ENCODE assay signal across 34 cellular contexts in genomic region chr10:117239031-117239430, GRCh38. TPM values are rescaled to one million over a fixed set of nuclear protein-coding genes. Genes with fewer than 3 reads are reported as not detected.
"Had no signal": no experiment of that assay in that cellular context is flagged by ENCODE, and none has a peak within 500 bp of the region (broad histone marks: within the 10 kb centered on the region; RNA-seq: fewer than 3 reads in every experiment).

No MANE protein-coding gene starts in this region.

- H3K9me3 ChIP-seq: adrenal gland, body of pancreas, esophagus squamous epithelium, gastroesophageal sphincter had no signal

- H3K27ac Mint-ChIP-seq: activated CD4-positive, alpha-beta memory T cell treated with anti-CD3 and anti-CD28 coated beads for 36 hours; activated CD4-positive, alpha-beta T cell treated with anti-CD3 and anti-CD28 coated beads for 36 hours; activated CD4-positive, alpha-beta T cell treated with anti-CD3 and anti-CD28 coated beads, Interleukin-2, amount 10 ng/mL, durations not matched to agents 24 days and 14 days; activated naive CD4-positive, alpha-beta T cell treated with anti-CD3 and anti-CD28 coated beads for 36 hours; activated naive CD4-positive, alpha-beta T cell treated with anti-CD3 and anti-CD28 coated beads, Interleukin-2, amount 50 U/mL, for 24 hours; activated naive CD8-positive, alpha-beta T cell treated with anti-CD3 and anti-CD28 coated beads for 36 hours; activated naive CD8-positive, alpha-beta T cell treated with anti-CD3 and anti-CD28 coated beads, Interleukin-2, amount 50 U/mL, for 24 hours; activated T-cell treated with anti-CD3 and anti-CD28 coated beads, Interleukin-2, amount 50 U/mL, for 24 hours; activated T-cell treated with anti-CD3 and anti-CD28 coated beads, Interleukin-2, amount 50 U/mL, for 72 hours; effector memory CD8-positive, alpha-beta T cell had no signal

- H3K36me3 ChIP-seq: adrenal gland, esophagus squamous epithelium, gastroesophageal sphincter, heart right ventricle had no signal

- H3K4me3 ChIP-seq: adrenal gland, body of pancreas, coronary artery, esophagus squamous epithelium, gastroesophageal sphincter, heart right ventricle had no signal

- DNase-seq: activated CD4-positive, alpha-beta memory T cell treated with anti-CD3 and anti-CD28 coated beads for 36 hours; activated CD4-positive, alpha-beta T cell treated with anti-CD3 and anti-CD28 coated beads for 36 hours; activated CD4-positive, alpha-beta T cell treated with anti-CD3 and anti-CD28 coated beads, Interleukin-2, amount 10 ng/mL, durations not matched to agents 24 days and 14 days; activated CD4-positive, CD25-positive, alpha-beta regulatory T cell; activated CD4-positive, CD25-positive, alpha-beta regulatory T cell treated with anti-CD3 and anti-CD28 coated beads, Interleukin-2, amount 50 U/mL, for 72 hours; activated CD8-positive, alpha-beta memory T cell treated with anti-CD3 and anti-CD28 coated beads, Interleukin-2, amount 50 U/mL, for 48 hours; activated naive CD4-positive, alpha-beta T cell treated with anti-CD3 and anti-CD28 coated beads for 36 hours; activated naive CD8-positive, alpha-beta T cell treated with anti-CD3 and anti-CD28 coated beads for 36 hours; activated naive CD8-positive, alpha-beta T cell treated with anti-CD3 and anti-CD28 coated beads, Interleukin-2, amount 50 U/mL, for 24 hours; activated T-cell treated with anti-CD3 and anti-CD28 coated beads for 4 hours; activated T-cell treated with anti-CD3 and anti-CD28 coated beads, Interleukin-2, amount 50 U/mL, for 24 hours; activated T-cell treated with anti-CD3 and anti-CD28 coated beads, Interleukin-2, amount 50 U/mL, for 72 hours; adrenal gland; amygdala; body of pancreas; central memory CD4-positive, alpha-beta T cell; cerebellar nuclear complex; dermis blood vessel endothelial cell; effector CD4-positive, alpha-beta T cell; effector memory CD8-positive, alpha-beta T cell; esophagus squamous epithelium; foreskin melanocyte; heart right ventricle; T-helper 2 cell had no signal

- H3K27ac ChIP-seq: adrenal gland, body of pancreas, coronary artery, epithelial cell of prostate, esophagus squamous epithelium, gastroesophageal sphincter, heart right ventricle had no signal

- H3K4me3 Mint-ChIP-seq: activated CD4-positive, alpha-beta memory T cell treated with anti-CD3 and anti-CD28 coated beads for 36 hours; activated CD4-positive, alpha-beta T cell treated with anti-CD3 and anti-CD28 coated beads for 36 hours; activated CD4-positive, alpha-beta T cell treated with anti-CD3 and anti-CD28 coated beads, Interleukin-2, amount 10 ng/mL, durations not matched to agents 24 days and 14 days; activated naive CD4-positive, alpha-beta T cell treated with anti-CD3 and anti-CD28 coated beads for 36 hours; activated naive CD4-positive, alpha-beta T cell treated with anti-CD3 and anti-CD28 coated beads, Interleukin-2, amount 50 U/mL, for 24 hours; activated naive CD8-positive, alpha-beta T cell treated with anti-CD3 and anti-CD28 coated beads for 36 hours; activated naive CD8-positive, alpha-beta T cell treated with anti-CD3 and anti-CD28 coated beads, Interleukin-2, amount 50 U/mL, for 24 hours; activated T-cell treated with anti-CD3 and anti-CD28 coated beads, Interleukin-2, amount 50 U/mL, for 24 hours; activated T-cell treated with anti-CD3 and anti-CD28 coated beads, Interleukin-2, amount 50 U/mL, for 72 hours; effector memory CD8-positive, alpha-beta T cell had no signal

- H3K36me3 Mint-ChIP-seq: activated CD4-positive, alpha-beta memory T cell treated with anti-CD3 and anti-CD28 coated beads for 36 hours; activated naive CD4-positive, alpha-beta T cell treated with anti-CD3 and anti-CD28 coated beads, Interleukin-2, amount 50 U/mL, for 24 hours; activated naive CD8-positive, alpha-beta T cell treated with anti-CD3 and anti-CD28 coated beads for 36 hours had no signal

- H3K9me3 Mint-ChIP-seq: activated CD4-positive, alpha-beta memory T cell treated with anti-CD3 and anti-CD28 coated beads for 36 hours; activated CD4-positive, alpha-beta T cell treated with anti-CD3 and anti-CD28 coated beads, Interleukin-2, amount 10 ng/mL, durations not matched to agents 24 days and 14 days; activated naive CD4-positive, alpha-beta T cell treated with anti-CD3 and anti-CD28 coated beads, Interleukin-2, amount 50 U/mL, for 24 hours; activated naive CD8-positive, alpha-beta T cell treated with anti-CD3 and anti-CD28 coated beads for 36 hours; activated naive CD8-positive, alpha-beta T cell treated with anti-CD3 and anti-CD28 coated beads, Interleukin-2, amount 50 U/mL, for 24 hours; activated T-cell treated with anti-CD3 and anti-CD28 coated beads, Interleukin-2, amount 50 U/mL, for 24 hours; activated T-cell treated with anti-CD3 and anti-CD28 coated beads, Interleukin-2, amount 50 U/mL, for 72 hours; effector memory CD8-positive, alpha-beta T cell had no signal

- H3K4me1 Mint-ChIP-seq: activated CD4-positive, alpha-beta T cell treated with anti-CD3 and anti-CD28 coated beads, Interleukin-2, amount 10 ng/mL, durations not matched to agents 24 days and 14 days had no signal

RNA-seq across cellular contexts. Expression of gene SLC18A2, which starts 1.9 kb away (rescaled TPM):
- total RNA-seq: activated CD4-positive, alpha-beta memory T cell treated with anti-CD3 and anti-CD28 coated beads for 36 hours; activated CD4-positive, alpha-beta T cell treated with anti-CD3 and anti-CD28 coated beads, Interleukin-2, amount 10 ng/mL, durations not matched to agents 24 days and 14 days; activated naive CD4-positive, alpha-beta T cell treated with anti-CD3 and anti-CD28 coated beads for 36 hours; activated naive CD8-positive, alpha-beta T cell treated with anti-CD3 and anti-CD28 coated beads for 36 hours; dermis blood vessel endothelial cell; endothelial cell of umbilical vein; glomerular endothelial cell; T-helper 1 cell treated with Interleukin-12 subunit alpha and Interleukin-12 subunit beta and Interleukin-4 antibody, amounts not matched to agents 30 ng/mL and 1 ng/mL, for 36 hours had no signal

RNA-seq across cellular contexts. Expression of gene KCNK18, which starts 41.7 kb away (rescaled TPM):
- total RNA-seq: activated CD4-positive, alpha-beta memory T cell treated with anti-CD3 and anti-CD28 coated beads for 36 hours; activated CD4-positive, alpha-beta T cell treated with anti-CD3 and anti-CD28 coated beads for 36 hours; activated CD4-positive, alpha-beta T cell treated with anti-CD3 and anti-CD28 coated beads, Interleukin-2, amount 10 ng/mL, durations not matched to agents 24 days and 14 days; activated naive CD4-positive, alpha-beta T cell treated with anti-CD3 and anti-CD28 coated beads for 36 hours; activated naive CD8-positive, alpha-beta T cell treated with anti-CD3 and anti-CD28 coated beads for 36 hours; activated T-cell treated with anti-CD3 and anti-CD28 coated beads, Interleukin-2, amount 50 U/mL, for 72 hours; adrenal gland; aorta; body of pancreas; dermis blood vessel endothelial cell; endothelial cell of umbilical vein; esophagus squamous epithelium; fibroblast of lung; fibroblast of villous mesenchyme; gastroesophageal sphincter; glomerular endothelial cell; heart right ventricle; T-helper 1 cell treated with Interleukin-12 subunit alpha and Interleukin-12 subunit beta and Interleukin-4 antibody, amounts not matched to agents 30 ng/mL and 1 ng/mL, for 36 hours had no signal
